8 cellular contexts compared by ENCODE assay signal in the genomic region with DNA sequence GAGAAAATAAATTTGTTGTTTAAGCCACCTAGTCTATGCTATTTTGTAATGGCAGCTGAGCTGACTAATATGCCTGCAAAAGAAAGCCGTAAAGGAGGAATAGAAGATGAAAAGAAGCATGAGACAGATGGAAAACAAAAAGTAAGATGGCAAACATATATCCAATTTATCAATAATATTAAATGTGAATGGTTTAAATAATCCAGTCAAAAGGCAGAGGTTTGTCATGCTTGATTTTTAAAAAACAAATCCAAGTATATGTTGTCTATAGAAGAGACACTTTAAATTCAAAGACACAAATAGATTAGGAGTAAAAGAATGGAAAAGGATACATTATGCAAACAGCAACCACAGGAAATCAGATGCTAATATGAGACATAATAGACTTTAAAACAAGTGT.
"Had no signal": no experiment of that assay in that cellular context is flagged by ENCODE, and none has a peak within 500 bp of the region (broad histone marks: within the 10 kb centered on the region; RNA-seq: fewer than 3 reads in every experiment).

No MANE protein-coding gene starts in this region.

- DNase-seq: IMR-90, KBM-7, KG1 had no signal

- H3K27ac ChIP-seq: HL-60, KMS-11 had no signal

- H3K4me3 Mint-ChIP-seq: IgD-negative memory B cell had no signal

- FAIRE-seq: HepG2, HTR-8/SVneo had no signal

- H3K27me3 Mint-ChIP-seq: IgD-negative memory B cell had no signal

- H3K4me2 ChIP-seq: KMS-11 had no signal

- ATAC-seq: HepG2 had no signal

- H3K9ac ChIP-seq: KMS-11 had no signal
